In the genomic region with DNA sequence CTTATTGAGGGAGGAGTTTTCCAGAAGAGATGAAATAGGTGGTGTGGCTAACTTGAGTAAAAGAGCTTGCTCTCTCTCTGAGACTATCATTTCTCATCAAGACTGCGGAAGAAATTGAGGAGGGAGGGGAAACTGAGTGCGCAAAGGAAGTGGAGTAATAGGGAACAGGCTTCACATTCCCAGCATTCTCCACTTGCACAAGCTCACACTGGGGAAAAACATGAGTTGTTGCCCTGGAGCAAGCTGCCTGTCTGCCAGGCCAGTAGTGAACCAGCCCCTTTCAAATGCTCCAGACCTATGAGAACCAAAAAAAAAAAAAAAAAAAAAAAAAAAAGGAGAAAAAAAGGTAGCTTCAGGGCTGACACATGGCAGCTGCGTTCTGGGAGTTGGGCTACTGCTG, we compare ENCODE assay signal across 15 cellular contexts.
"Had no signal": no experiment of that assay in that cellular context is flagged by ENCODE, and none has a peak within 500 bp of the region (broad histone marks: within the 10 kb centered on the region; RNA-seq: fewer than 3 reads in every experiment).

No MANE protein-coding gene starts in this region.

- H3K27ac ChIP-seq: ascending aorta, cardiac muscle cell, colonic mucosa, left lung, stomach, vagina had no signal

- H3K27ac Mint-ChIP-seq: activated CD8-positive, alpha-beta T cell treated with anti-CD3 and anti-CD28 coated beads for 36 hours; activated naive CD8-positive, alpha-beta T cell treated with anti-CD3 and anti-CD28 coated beads, Interleukin-2, amount 10 ng/mL, durations not matched to agents 7 days and 5 days; nephron progenitor cell had no signal

- H3K27me3 ChIP-seq: ascending aorta, cardiac muscle cell, colonic mucosa, left lung, stomach, vagina had no signal

- H3K4me3 ChIP-seq: ascending aorta, cardiac muscle cell, colonic mucosa, left lung, stomach, vagina had no signal

- DNase-seq: activated CD4-positive, alpha-beta T cell treated with anti-CD3 and anti-CD28 coated beads for 4 hours; activated CD8-positive, alpha-beta memory T cell treated with anti-CD3 and anti-CD28 coated beads, Interleukin-2, amount 50 U/mL, for 48 hours; activated CD8-positive, alpha-beta T cell treated with anti-CD3 and anti-CD28 coated beads for 36 hours; activated naive CD8-positive, alpha-beta T cell treated with anti-CD3 and anti-CD28 coated beads, Interleukin-2, amount 10 ng/mL, durations not matched to agents 7 days and 5 days; colonic mucosa; effector CD4-positive, alpha-beta T cell; left lung; mesenchymal stem cell; nephron progenitor cell; stimulated activated CD4-positive, alpha-beta T cell treated with anti-CD3 and anti-CD28 coated beads, Interleukin-4, amount 100 ng/mL, for 4 hours; stomach; T-helper 1 cell had no signal

- H3K27me3 Mint-ChIP-seq: activated CD8-positive, alpha-beta T cell treated with anti-CD3 and anti-CD28 coated beads for 36 hours had no signal

- H3K36me3 ChIP-seq: ascending aorta, cardiac muscle cell, colonic mucosa, left lung, stomach, vagina had no signal

- H3K9me3 Mint-ChIP-seq: activated CD8-positive, alpha-beta T cell treated with anti-CD3 and anti-CD28 coated beads for 36 hours had no signal

- H3K4me3 Mint-ChIP-seq: activated CD8-positive, alpha-beta T cell treated with anti-CD3 and anti-CD28 coated beads for 36 hours; activated naive CD8-positive, alpha-beta T cell treated with anti-CD3 and anti-CD28 coated beads, Interleukin-2, amount 10 ng/mL, durations not matched to agents 7 days and 5 days; nephron progenitor cell had no signal

- H3K4me1 ChIP-seq: colonic mucosa had no signal

- H3K9me3 ChIP-seq: ascending aorta, colonic mucosa, left lung, vagina had no signal
